19 cellular contexts compared by ENCODE assay signal in the genomic region with DNA sequence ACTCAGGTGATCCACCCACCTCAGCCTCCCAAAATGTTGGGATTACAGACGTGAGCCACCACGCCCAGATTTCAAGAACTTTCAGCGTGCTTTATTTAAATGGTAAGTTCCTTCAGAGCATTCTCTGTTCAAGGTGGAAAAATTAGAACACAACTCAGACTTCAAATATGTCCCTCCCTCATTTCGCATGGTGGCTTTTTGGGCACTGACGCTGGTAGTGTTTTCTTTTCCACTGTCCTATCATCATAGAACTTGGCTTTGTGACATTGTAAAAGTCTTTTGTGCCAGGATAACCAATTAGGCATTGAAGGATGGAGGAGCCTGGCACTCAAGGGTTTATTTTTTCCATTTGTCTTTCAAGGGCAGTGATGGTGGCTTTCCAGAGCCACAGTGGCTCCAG.
"Had no signal": no experiment of that assay in that cellular context is flagged by ENCODE, and none has a peak within 500 bp of the region (broad histone marks: within the 10 kb centered on the region; RNA-seq: fewer than 3 reads in every experiment).

No MANE protein-coding gene starts in this region.

- H3K36me3 ChIP-seq: lower lobe of right lung, ovary, prostate gland, transverse colon, uterus had no signal

- H3K9me3 ChIP-seq: lower lobe of right lung, ovary, prostate gland, transverse colon, uterus had no signal

- H3K27ac ChIP-seq: lower lobe of right lung, ovary, prostate gland, transverse colon, uterus had no signal

- H3K4me1 ChIP-seq: lower lobe of right lung, prostate gland, transverse colon, uterus had no signal

- DNase-seq: activated CD4-positive, alpha-beta memory T cell treated with anti-CD3 and anti-CD28 coated beads, Interleukin-2, amount 10 ng/mL, durations not matched to agents 7 days and 5 days; activated CD4-positive, alpha-beta T cell treated with anti-CD3 and anti-CD28 coated beads for 48 hours; activated effector memory CD4-positive, alpha-beta T cell treated with anti-CD3 and anti-CD28 coated beads, Interleukin-2, amount 50 U/mL, for 16 hours; activated naive CD4-positive, alpha-beta T cell treated with anti-CD3 and anti-CD28 coated beads, Interleukin-2, amount 10 ng/mL, durations not matched to agents 7 days and 5 days; activated T-cell treated with anti-CD3 and anti-CD28 coated beads for 4 hours; amygdala; effector memory CD8-positive, alpha-beta T cell; foreskin melanocyte; hippocampal formation; lower lobe of right lung; mesendoderm; naive thymus-derived CD8-positive, alpha-beta T cell; ovary; stimulated activated CD4-positive, alpha-beta T cell treated with anti-CD3 and anti-CD28 coated beads, Interleukin-1b, Interleukin-23, amount 100 ng/mL, for 48 hours; substantia nigra; transverse colon; uterus had no signal

- H3K4me3 ChIP-seq: lower lobe of right lung, ovary, prostate gland, transverse colon, uterus had no signal

- H3K27me3 ChIP-seq: ovary, transverse colon, uterus had no signal

- ATAC-seq: effector memory CD8-positive, alpha-beta T cell; esophagus mucosa; lower lobe of right lung; naive thymus-derived CD8-positive, alpha-beta T cell had no signal
